In genomic region chr16:180921-181667, GRCh38 we compare ENCODE assay signal across 8 cellular contexts. TPM values are rescaled to one million over a fixed set of nuclear protein-coding genes. Genes with fewer than 3 reads are reported as not detected.
A peak's percentile ranks its signal among the peaks of the same experiment; 100 is the strongest.
DNase-seq lines count a peak whose midpoint lies in the region; ATAC-seq, FAIRE-seq and TF ChIP-seq lines count a peak whose summit lies in the region.

No MANE protein-coding gene starts in this region.

- H3K27me3 ChIP-seq in BLaER1 (peaks cover 54% of the 10 kb centered on the region), H7 (ENCODE audit: control insufficient read depth, insufficient read depth, low read length) (peaks cover 44% of the 10 kb centered on the region), keratinocyte (ENCODE audit: control insufficient read depth, extremely low read depth, insufficient read depth, low read length) (peaks cover 41% of the 10 kb centered on the region)

- H3K4me2 ChIP-seq in BLaER1 (peak overlapping the region; percentile 96), keratinocyte (ENCODE audit: control insufficient read depth, extremely low read depth, insufficient read depth, low read depth, low read length) (peak overlapping the region; percentile 83)

- H3K9ac ChIP-seq in BLaER1: peak overlapping the region; percentile 48; the same call in 1 of the 2 replicates
- no peak overlapping the region for H3K9ac ChIP-seq in keratinocyte (ENCODE audit: control insufficient read depth, extremely low read depth, insufficient read depth, low read length)

- TF ChIP-seq CTCF in cardiac fibroblast (IDR thresholded peaks at IDR 0.05; ENCODE audit: low read depth, low read length): peak; percentile 88
- TF ChIP-seq CTCF in keratinocyte (optimal IDR thresholded peaks at IDR 0.05 in 1 of 3, IDR thresholded peaks at IDR 0.05 in 1 of 3, conservative IDR thresholded peaks at IDR 0.05 in 1 of 3; ENCODE audit: extremely low read depth in 1 of 3, insufficient read depth in 2 of 3, low read length in 3 of 3): peak; percentile 67 to 95 (median 93)

- peaks cover 12% of the 10 kb centered on the region for H3K4me1 ChIP-seq in BLaER1
- H3K4me1 ChIP-seq in keratinocyte (ENCODE audit: control insufficient read depth, extremely low read depth, insufficient read depth, low read length): peaks cover 8% of the 10 kb centered on the region

- ATAC-seq in HG02885 (IDR thresholded peaks at IDR 0.05; ENCODE audit: poor library complexity, unreplicated experiment): no peak

- H4K20me1 ChIP-seq in BLaER1: peaks cover 84% of the 10 kb centered on the region
- no peaks in the 10 kb centered on the region for H4K20me1 ChIP-seq in keratinocyte (ENCODE audit: control insufficient read depth, extremely low read depth, insufficient read depth, low read length)

- peak overlapping the region; percentile 60 for H3K4me3 ChIP-seq in BLaER1
- peak overlapping the region; percentile 39 for H3K4me3 ChIP-seq in H7 (ENCODE audit: insufficient read depth, low read depth, low read length)
- H3K4me3 ChIP-seq in cardiac fibroblast (replicated peaks in 1 of 2; ENCODE audit: low read depth in 2 of 2, low read length in 2 of 2): peak overlapping the region; percentile 21 to 25
- peak overlapping the region; percentile 21 to 37 (median 22) for H3K4me3 ChIP-seq in keratinocyte (ENCODE audit: control insufficient read depth in 2 of 3, extremely low read depth in 1 of 3, insufficient read depth in 2 of 3, low read depth in 1 of 3, low read length in 3 of 3)

- dilution Hi-C loops in keratinocyte (cut with MboI; ENCODE audit: extremely low pct_ligation_motif_present, low sequenced_read_pairs): no loop called here

- H3K9me3 ChIP-seq in BLaER1 (no peaks in the 10 kb centered on the region), keratinocyte (ENCODE audit: control insufficient read depth, low read depth, low read length) (no peaks in the 10 kb centered on the region)

- H3K27ac ChIP-seq in BLaER1 (peak overlapping the region; percentile 43; the same call in 1 of the 2 replicates), keratinocyte (ENCODE audit: control insufficient read depth, insufficient read depth, low read length) (no peak overlapping the region)

- H2AFZ ChIP-seq in keratinocyte (ENCODE audit: control insufficient read depth, low read length): no peak overlapping the region

- H3K36me3 ChIP-seq in BLaER1 (peaks cover 28% of the 10 kb centered on the region), H7 (replicated peaks; ENCODE audit: control insufficient read depth, insufficient read depth, low read length) (no peaks in the 10 kb centered on the region; the same call in 1 of the 2 replicates), keratinocyte (ENCODE audit: control insufficient read depth in 2 of 2, extremely low read depth in 1 of 2, insufficient read depth in 2 of 2, low read length in 2 of 2) (peaks cover 0 to 6% of the 10 kb centered on the region in 2 experiments)

- peak; percentile 20 for FAIRE-seq in keratinocyte (lab: Jason Lieb, UNC)

- H3K9me1 ChIP-seq in keratinocyte (ENCODE audit: control insufficient read depth, extremely low read depth, insufficient read depth, low read length): no peaks in the 10 kb centered on the region

- no peaks in the 10 kb centered on the region for H3K79me2 ChIP-seq in keratinocyte (ENCODE audit: control insufficient read depth, insufficient read depth, low read length)

- DNase-seq in H7: peak; percentile 99
- DNase-seq in NCI-H2196 treated with DMSO at 0.1 percent for 48 hours (lab: John Stamatoyannopoulos, UW; ENCODE audit: unreplicated experiment): peak; percentile 58
- DNase-seq in activated CD4-positive, CD25-positive, alpha-beta regulatory T cell treated with anti-CD3 and anti-CD28 coated beads, Interleukin-2, amount 50 U/mL, for 16 hours (ENCODE audit: low read depth, low spot score): peak; percentile 63
- DNase-seq in cardiac fibroblast (ENCODE audit: low read depth in 2 of 2): peak; percentile 62 to 63
- no peak for DNase-seq in keratinocyte (ENCODE audit: low read depth, low spot score)
- DNase-seq in stimulated activated CD4-positive, alpha-beta T cell treated with anti-CD3 and anti-CD28 coated beads, Interleukin-1b, Interleukin-23, amount 100 ng/mL, for 1 hour (ENCODE audit: low read depth in 2 of 2): peak; percentile 70 to 82

RNA-seq across cellular contexts. Expression of gene HBQ1, which starts 0.8 kb away (rescaled TPM):
- total RNA-seq in H7 (2014; rRNA removed; shearing (Covaris generic)): 0.59 and 1.6 TPM in 2 replicates
- polyA plus RNA-seq in keratinocyte: 0.13 to 0.89 TPM (median 0.20 TPM) in 3 replicates
- polyA plus RNA-seq in keratinocyte (2011; ENCODE audit: low read depth): not detected
- polyA plus RNA-seq in keratinocyte (2011; cell fraction: cytosol; rRNA removed): 0.52 and 2.1 TPM in 2 replicates
- 0.81 TPM in 1 of 2 replicates, not detected in the other for polyA plus RNA-seq in keratinocyte (2011; cell fraction: nucleus; rRNA removed)
- polyA plus RNA-seq in keratinocyte (2012; ENCODE audit: low replicate concordance): 0.53 TPM in 1 of 2 replicates, not detected in the other
- polyA minus RNA-seq in keratinocyte: not detected in 3 replicates
- polyA minus RNA-seq in keratinocyte (2011; cell fraction: cytosol; rRNA and poly(A)+ RNA removed): not detected
- not detected in 2 replicates for polyA minus RNA-seq in keratinocyte (2011; cell fraction: nucleus; rRNA and poly(A)+ RNA removed)

RNA-seq across cellular contexts. Expression of gene HBA1, which starts 4.6 kb away (rescaled TPM):
- not detected in 2 replicates for total RNA-seq in H7 (2014; rRNA removed; shearing (Covaris generic))
- 0.24 TPM in 1 of 3 replicates, not detected in the others for polyA plus RNA-seq in keratinocyte
- polyA plus RNA-seq in keratinocyte (2011; ENCODE audit: low read depth): not detected
- 0.40 TPM in 1 of 2 replicates, not detected in the other for polyA plus RNA-seq in keratinocyte (2011; cell fraction: cytosol; rRNA removed)
- not detected in 2 replicates for polyA plus RNA-seq in keratinocyte (2011; cell fraction: nucleus; rRNA removed)
- not detected in 2 replicates for polyA plus RNA-seq in keratinocyte (2012; ENCODE audit: low replicate concordance)
- polyA minus RNA-seq in keratinocyte: not detected in 3 replicates
- polyA minus RNA-seq in keratinocyte (2011; cell fraction: cytosol; rRNA and poly(A)+ RNA removed): not detected
- polyA minus RNA-seq in keratinocyte (2011; cell fraction: nucleus; rRNA and poly(A)+ RNA removed): not detected in 2 replicates

RNA-seq across cellular contexts. Expression of gene HBA2, which starts 8.4 kb away (rescaled TPM):
- total RNA-seq in H7 (2014; rRNA removed; shearing (Covaris generic)): not detected in 2 replicates
- 0.26 TPM in 1 of 3 replicates, not detected in the others for polyA plus RNA-seq in keratinocyte
- polyA plus RNA-seq in keratinocyte (2011; ENCODE audit: low read depth): not detected
- not detected in 2 replicates for polyA plus RNA-seq in keratinocyte (2011; cell fraction: cytosol; rRNA removed)
- not detected in 2 replicates for polyA plus RNA-seq in keratinocyte (2011; cell fraction: nucleus; rRNA removed)
- polyA plus RNA-seq in keratinocyte (2012; ENCODE audit: low replicate concordance): not detected in 2 replicates
- 1.1 TPM in 1 of 3 replicates, not detected in the others for polyA minus RNA-seq in keratinocyte
- polyA minus RNA-seq in keratinocyte (2011; cell fraction: cytosol; rRNA and poly(A)+ RNA removed): not detected
- polyA minus RNA-seq in keratinocyte (2011; cell fraction: nucleus; rRNA and poly(A)+ RNA removed): 1.3 TPM in 1 of 2 replicates, not detected in the other

RNA-seq across cellular contexts. Expression of gene HBM, which starts 15.3 kb away (rescaled TPM):
- total RNA-seq in H7 (2014; rRNA removed; shearing (Covaris generic)): not detected in 2 replicates
- polyA plus RNA-seq in keratinocyte: not detected in 3 replicates
- not detected for polyA plus RNA-seq in keratinocyte (2011; ENCODE audit: low read depth)
- polyA plus RNA-seq in keratinocyte (2011; cell fraction: cytosol; rRNA removed): not detected in 2 replicates
- polyA plus RNA-seq in keratinocyte (2011; cell fraction: nucleus; rRNA removed): not detected in 2 replicates
- not detected in 2 replicates for polyA plus RNA-seq in keratinocyte (2012; ENCODE audit: low replicate concordance)
- not detected in 3 replicates for polyA minus RNA-seq in keratinocyte
- not detected for polyA minus RNA-seq in keratinocyte (2011; cell fraction: cytosol; rRNA and poly(A)+ RNA removed)
- not detected in 2 replicates for polyA minus RNA-seq in keratinocyte (2011; cell fraction: nucleus; rRNA and poly(A)+ RNA removed)

RNA-seq across cellular contexts. Expression of gene HBZ, which starts 28.6 kb away (rescaled TPM):
- total RNA-seq in H7 (2014; rRNA removed; shearing (Covaris generic)): not detected in 2 replicates
- polyA plus RNA-seq in keratinocyte: not detected in 3 replicates
- polyA plus RNA-seq in keratinocyte (2011; ENCODE audit: low read depth): not detected
- not detected in 2 replicates for polyA plus RNA-seq in keratinocyte (2011; cell fraction: cytosol; rRNA removed)
- not detected in 2 replicates for polyA plus RNA-seq in keratinocyte (2011; cell fraction: nucleus; rRNA removed)
- polyA plus RNA-seq in keratinocyte (2012; ENCODE audit: low replicate concordance): not detected in 2 replicates
- not detected in 3 replicates for polyA minus RNA-seq in keratinocyte
- not detected for polyA minus RNA-seq in keratinocyte (2011; cell fraction: cytosol; rRNA and poly(A)+ RNA removed)
- polyA minus RNA-seq in keratinocyte (2011; cell fraction: nucleus; rRNA and poly(A)+ RNA removed): not detected in 2 replicates
